In genomic region chr22:22935546-22936157, GRCh38 we compare ENCODE assay signal across 10 cellular contexts. TPM values are rescaled to one million over a fixed set of nuclear protein-coding genes. Genes with fewer than 3 reads are reported as not detected.
DNase-seq lines count a peak whose midpoint lies in the region; ATAC-seq and TF ChIP-seq lines count a peak whose summit lies in the region.
"Had no signal": no experiment of that assay in that cellular context is flagged by ENCODE, and none has a peak within 500 bp of the region (broad histone marks: within the 10 kb centered on the region; RNA-seq: fewer than 3 reads in every experiment).

No MANE protein-coding gene starts in this region.

- H3K27me3 ChIP-seq in gastrocnemius medialis (no peaks in the 10 kb centered on the region), gastroesophageal sphincter (peaks cover 15% of the 10 kb centered on the region)
- H3K27me3 ChIP-seq in CD4-positive, alpha-beta memory T cell (ENCODE audit: insufficient read depth, low read length) = no peaks in the 10 kb centered on the region

- POLR2A ChIA-PET in CD4-positive, alpha-beta memory T cell (lab: Charles Lee; ENCODE audit: partially characterized antibody) = no interaction called here

- no peaks in the 10 kb centered on the region for H3K36me3 Mint-ChIP-seq in CD4-positive, alpha-beta memory T cell
- H3K36me3 Mint-ChIP-seq: activated naive CD8-positive, alpha-beta T cell had no signal

- CTCF ChIA-PET in CD4-positive, alpha-beta memory T cell (lab: Charles Lee; ENCODE audit: partially characterized antibody) = no interaction called here

- no peak overlapping the region for H3K4me3 Mint-ChIP-seq in CD4-positive, alpha-beta memory T cell
- H3K4me3 Mint-ChIP-seq: activated naive CD8-positive, alpha-beta T cell had no signal

- WGBS in gastroesophageal sphincter (ENCODE audit: low coverage in 1 of 2), 2 donors = 73% methylated on average over 2 of the region's 4 CpGs; no CpG with 5 or more reads in 1 of the 2 donors

- no peak overlapping the region for H3K27ac ChIP-seq in gastrocnemius medialis
- no peak overlapping the region for H3K27ac ChIP-seq in CD4-positive, alpha-beta memory T cell (ENCODE audit: low read depth, low read length)
- no peak overlapping the region for H3K27ac ChIP-seq in gastroesophageal sphincter

- TF ChIP-seq CTCF in gastrocnemius medialis (IDR thresholded peaks at IDR 0.05 in 4 of 5, conservative IDR thresholded peaks at IDR 0.05 in 1 of 5) = no peak
- no peak for TF ChIP-seq CTCF in gastroesophageal sphincter (IDR thresholded peaks at IDR 0.05)

- in situ Hi-C loops in gastrocnemius medialis (cut with MboI; ENCODE audit: low sequenced_read_pairs in 4 of 4) = no loop called here

- no peaks in the 10 kb centered on the region for H3K4me1 Mint-ChIP-seq in CD4-positive, alpha-beta memory T cell

- no peak overlapping the region for H3K27ac Mint-ChIP-seq in CD4-positive, alpha-beta memory T cell
- H3K27ac Mint-ChIP-seq: activated naive CD8-positive, alpha-beta T cell had no signal

- H3K4me3 ChIP-seq in gastrocnemius medialis (no peak overlapping the region), gastroesophageal sphincter (no peak overlapping the region)
- no peak overlapping the region for H3K4me3 ChIP-seq in CD4-positive, alpha-beta memory T cell (ENCODE audit: low read length in 2 of 2)

- DNase-seq in iPS-NIHi7 (ENCODE audit: extremely low spot score) = peak; percentile 71
- no peak for DNase-seq in gastrocnemius medialis
- DNase-seq in CD4-positive, alpha-beta memory T cell = no peak
- DNase-seq in mesenteric fat pad (ENCODE audit: low spot score) = no peak

- TF ChIP-seq EP300 in gastroesophageal sphincter (IDR thresholded peaks at IDR 0.05) = no peak

- TF ChIP-seq POLR2A in gastrocnemius medialis (IDR thresholded peaks at IDR 0.05) (no peak), gastroesophageal sphincter (IDR thresholded peaks at IDR 0.05) (no peak)

- peaks cover 0 to 2% of the 10 kb centered on the region in 2 donors for H3K27me3 Mint-ChIP-seq in CD4-positive, alpha-beta memory T cell
- H3K27me3 Mint-ChIP-seq: activated naive CD8-positive, alpha-beta T cell had no signal

- H3K4me1 ChIP-seq in gastrocnemius medialis (no peaks in the 10 kb centered on the region), gastroesophageal sphincter (no peaks in the 10 kb centered on the region)
- no peaks in the 10 kb centered on the region for H3K4me1 ChIP-seq in CD4-positive, alpha-beta memory T cell (ENCODE audit: insufficient read depth, low read length)

- intact Hi-C loops in gastrocnemius medialis (cut with DNase I; ENCODE audit: low total_unique reads) = no loop called here
- intact Hi-C loops in CD4-positive, alpha-beta memory T cell (cut with micrococcal nuclease) = no loop called here

- H3K9me3 ChIP-seq in gastrocnemius medialis (no peaks in the 10 kb centered on the region), gastroesophageal sphincter (no peaks in the 10 kb centered on the region)
- H3K9me3 ChIP-seq in CD4-positive, alpha-beta memory T cell (ENCODE audit: control insufficient read depth in 1 of 2, low read length in 2 of 2) = no peaks in the 10 kb centered on the region

- H3K9me3 Mint-ChIP-seq in CD4-positive, alpha-beta memory T cell = peaks cover 0 to 1% (median 0%) of the 10 kb centered on the region in 8 donors

- H3K36me3 ChIP-seq in gastrocnemius medialis = no peaks in the 10 kb centered on the region
- no peaks in the 10 kb centered on the region for H3K36me3 ChIP-seq in CD4-positive, alpha-beta memory T cell (ENCODE audit: insufficient read depth, low read length)
- H3K36me3 ChIP-seq in gastroesophageal sphincter = no peaks in the 10 kb centered on the region

- ATAC-seq in GM18499 (IDR thresholded peaks at IDR 0.05; ENCODE audit: insufficient read depth, unreplicated experiment) (peak; percentile 79), GM21423 (IDR thresholded peaks at IDR 0.05; ENCODE audit: unreplicated experiment) (peak; percentile 86), HG03442 (IDR thresholded peaks at IDR 0.05; ENCODE audit: unreplicated experiment) (peak; percentile 81), gastrocnemius medialis (no peak), gastroesophageal sphincter (no peak)

RNA-seq across cellular contexts. Expression of gene IGLL5, which starts 48.0 kb away (rescaled TPM):
- total RNA-seq in gastrocnemius medialis (under 1 TPM in 1 of 4 donors, not detected in 3; 0.49 TPM), mesenteric fat pad (not detected), gastroesophageal sphincter (1 to 10 TPM in 1 of 4 donors, not detected in 3; 4.1 TPM)
- total RNA-seq in CD4-positive, alpha-beta memory T cell = not detected
- polyA plus RNA-seq in CD4-positive, alpha-beta memory T cell = 1 to 10 TPM in 1 of 2 donors, under 1 TPM in 1; 0.26 to 3.6 TPM
- polyA plus RNA-seq: keratinocyte had no signal

Comparison
In these comparisons a context has a peak if more than half of its experiments do, and no peak if none do; other contexts are left out.
1. ATAC-seq: peak in GM18499 (single experiment), GM21423 (single experiment) and HG03442 (single experiment); none in gastrocnemius medialis (0 of 2) and gastroesophageal sphincter (single experiment).